14 cellular contexts compared by ENCODE assay signal in the genomic region with DNA sequence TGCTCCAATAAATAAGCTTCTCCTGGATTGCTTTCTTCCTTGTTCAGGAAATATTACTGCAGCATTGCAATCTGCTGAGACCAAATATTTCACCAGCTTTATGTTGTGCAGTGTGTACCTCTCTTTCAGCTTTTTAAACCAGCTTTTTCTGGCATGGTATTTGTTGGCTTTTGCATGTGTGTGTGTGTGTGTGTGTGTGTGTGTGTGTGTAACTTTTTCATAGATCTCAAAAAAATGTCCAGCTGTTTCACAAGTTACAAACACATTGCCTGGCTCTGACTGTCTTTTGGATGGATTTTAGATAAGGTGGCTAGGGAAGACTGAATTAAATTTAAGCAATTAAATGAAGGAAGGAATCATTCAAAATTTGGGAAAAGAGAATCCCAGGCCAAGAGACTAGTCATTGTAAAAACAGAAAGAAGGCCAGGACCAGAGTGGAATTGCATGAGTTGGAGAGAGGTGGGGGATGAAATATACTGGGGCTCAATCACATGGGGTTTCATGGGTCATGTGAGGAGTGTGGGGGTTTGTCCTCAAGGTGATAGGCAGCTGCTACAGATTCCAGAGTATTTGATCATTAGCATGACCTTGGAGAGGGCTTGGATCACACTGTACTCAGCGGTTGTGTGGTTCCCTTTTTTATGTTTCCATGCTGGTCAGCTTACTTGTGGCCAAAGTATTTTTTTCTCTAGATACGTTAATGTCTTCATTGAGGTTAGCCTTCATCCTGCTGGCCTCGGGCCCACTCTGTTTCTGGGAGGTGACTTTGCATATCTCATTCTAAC.
A peak's percentile ranks its signal among the peaks of the same experiment; 100 is the strongest.
DNase-seq lines count a peak whose midpoint lies in the region; ATAC-seq and TF ChIP-seq lines count a peak whose summit lies in the region.
"Had no signal": no experiment of that assay in that cellular context is flagged by ENCODE, and none has a peak within 500 bp of the region (broad histone marks: within the 10 kb centered on the region; RNA-seq: fewer than 3 reads in every experiment).

No MANE protein-coding gene starts in this region.

- H3K27me3 ChIP-seq in adrenal gland, result no peaks in the 10 kb centered on the region
- H3K27me3 ChIP-seq in upper lobe of right lung, result no peaks in the 10 kb centered on the region
- H3K27me3 ChIP-seq: upper lobe of left lung had no signal

- no peak for TF ChIP-seq CTCF in adrenal gland (IDR thresholded peaks at IDR 0.05)
- TF ChIP-seq CTCF in upper lobe of right lung (IDR thresholded peaks at IDR 0.05), result no peak

- no peaks in the 10 kb centered on the region for H3K4me1 Mint-ChIP-seq in activated T-helper 17 cell treated with anti-CD3 and anti-CD28 coated beads, Interleukin-2, amount 50 U/mL, for 72 hours
- H3K4me1 Mint-ChIP-seq: activated CD8-positive, alpha-beta memory T cell treated with anti-CD3 and anti-CD28 coated beads, Interleukin-2, amount 10 ng/mL, durations not matched to agents 7 days and 5 days had no signal

- intact Hi-C loops in Right ventricle myocardium superior (cut with DNase I) (no loop called here), cardiac septum (cut with DNase I) (no loop called here), adrenal gland (cut with DNase I) (no loop called here), upper lobe of right lung (cut with DNase I) (no loop called here), posterior vena cava (cut with DNase I) (no loop called here)

- H3K36me3 ChIP-seq in adrenal gland (replicated peaks in 1 of 2) (no peaks in the 10 kb centered on the region), upper lobe of right lung (no peaks in the 10 kb centered on the region)
- H3K36me3 ChIP-seq: upper lobe of left lung had no signal

- no peaks in the 10 kb centered on the region for H3K36me3 Mint-ChIP-seq in activated T-helper 17 cell treated with anti-CD3 and anti-CD28 coated beads, Interleukin-2, amount 50 U/mL, for 72 hours (ENCODE audit: low read depth)
- H3K36me3 Mint-ChIP-seq: activated CD8-positive, alpha-beta memory T cell treated with anti-CD3 and anti-CD28 coated beads, Interleukin-2, amount 10 ng/mL, durations not matched to agents 7 days and 5 days had no signal

- H3K4me3 Mint-ChIP-seq in activated T-helper 17 cell treated with anti-CD3 and anti-CD28 coated beads, Interleukin-2, amount 50 U/mL, for 72 hours, result no peak overlapping the region
- H3K4me3 Mint-ChIP-seq: activated CD8-positive, alpha-beta memory T cell treated with anti-CD3 and anti-CD28 coated beads, Interleukin-2, amount 10 ng/mL, durations not matched to agents 7 days and 5 days had no signal

- peaks cover 41 to 48% of the 10 kb centered on the region in 2 donors for H3K4me1 ChIP-seq in adrenal gland (replicated peaks in 1 of 2)
- H3K4me1 ChIP-seq in upper lobe of right lung, result no peaks in the 10 kb centered on the region

- TF ChIP-seq POLR2A in adrenal gland (IDR thresholded peaks at IDR 0.05), result peak in 1 of 2 donors; percentile 21

- DNase-seq in Right ventricle myocardium superior (no peak), cardiac septum (ENCODE audit: low spot score) (no peak), adrenal gland (peak; percentile 41 to 71 (median 55)), glomerular visceral epithelial cell (ENCODE audit: extremely low spot score) (peak; percentile 85), upper lobe of right lung (no peak), Ammon's horn (ENCODE audit: low spot score) (no peak), posterior vena cava (ENCODE audit: low spot score) (no peak)
- DNase-seq: ACHN; activated CD8-positive, alpha-beta memory T cell treated with anti-CD3 and anti-CD28 coated beads, Interleukin-2, amount 10 ng/mL, durations not matched to agents 7 days and 5 days; glutamatergic neuron; stimulated activated CD4-positive, alpha-beta T cell treated with anti-CD3 and anti-CD28 coated beads, Interleukin-12 subunit alpha, Interleukin-12 subunit beta, amount 100 ng/mL, for 4 hours; upper lobe of left lung had no signal

- H3K27ac ChIP-seq in adrenal gland (peak overlapping the region in 4 of 5 donors; percentile 64 to 88 (median 74)), upper lobe of right lung (no peak overlapping the region)
- H3K27ac ChIP-seq: upper lobe of left lung had no signal

- no peaks in the 10 kb centered on the region for H3K9me3 Mint-ChIP-seq in activated T-helper 17 cell treated with anti-CD3 and anti-CD28 coated beads, Interleukin-2, amount 50 U/mL, for 72 hours

- H3K4me3 ChIP-seq in adrenal gland, result no peak overlapping the region
- no peak overlapping the region for H3K4me3 ChIP-seq in upper lobe of right lung
- H3K4me3 ChIP-seq: upper lobe of left lung had no signal

- no peak overlapping the region for H3K27ac Mint-ChIP-seq in activated T-helper 17 cell treated with anti-CD3 and anti-CD28 coated beads, Interleukin-2, amount 50 U/mL, for 72 hours
- H3K27ac Mint-ChIP-seq: activated CD8-positive, alpha-beta memory T cell treated with anti-CD3 and anti-CD28 coated beads, Interleukin-2, amount 10 ng/mL, durations not matched to agents 7 days and 5 days; activated naive CD4-positive, alpha-beta T cell treated with anti-CD3 and anti-CD28 coated beads, Interleukin-2, amount 50 U/mL, for 72 hours had no signal

- H3K27me3 Mint-ChIP-seq in activated T-helper 17 cell treated with anti-CD3 and anti-CD28 coated beads, Interleukin-2, amount 50 U/mL, for 72 hours, result no peaks in the 10 kb centered on the region
- H3K27me3 Mint-ChIP-seq: activated CD8-positive, alpha-beta memory T cell treated with anti-CD3 and anti-CD28 coated beads, Interleukin-2, amount 10 ng/mL, durations not matched to agents 7 days and 5 days had no signal

- WGBS in adrenal gland, 4 donors, result 9 to 16% (median 12%) methylated on average over 3 of the region's 3 CpGs

- ATAC-seq in Right ventricle myocardium superior (ENCODE audit: poor library complexity) (peak; percentile 52), upper lobe of right lung (peak; percentile 37)
- ATAC-seq in activated T-helper 17 cell treated with anti-CD3 and anti-CD28 coated beads, Interleukin-2, amount 50 U/mL, for 72 hours (replicated peaks), result no peak
- ATAC-seq: activated CD8-positive, alpha-beta memory T cell treated with anti-CD3 and anti-CD28 coated beads, Interleukin-2, amount 10 ng/mL, durations not matched to agents 7 days and 5 days; activated naive CD4-positive, alpha-beta T cell treated with anti-CD3 and anti-CD28 coated beads, Interleukin-2, amount 50 U/mL, for 72 hours had no signal

- H3K9me3 ChIP-seq in adrenal gland (replicated peaks in 1 of 3), result no peaks in the 10 kb centered on the region
- no peaks in the 10 kb centered on the region for H3K9me3 ChIP-seq in upper lobe of right lung
- H3K9me3 ChIP-seq: upper lobe of left lung had no signal

Comparison
In these comparisons a context has a peak if more than half of its experiments do, and no peak if none do; other contexts are left out.
1. DNase-seq: peak in adrenal gland (7 of 7) and glomerular visceral epithelial cell (single experiment); none in Right ventricle myocardium superior (single experiment), cardiac septum (single experiment), upper lobe of right lung (single experiment), Ammon's horn (single experiment) and posterior vena cava (single experiment).